8 cellular contexts compared by ENCODE assay signal in the genomic region with DNA sequence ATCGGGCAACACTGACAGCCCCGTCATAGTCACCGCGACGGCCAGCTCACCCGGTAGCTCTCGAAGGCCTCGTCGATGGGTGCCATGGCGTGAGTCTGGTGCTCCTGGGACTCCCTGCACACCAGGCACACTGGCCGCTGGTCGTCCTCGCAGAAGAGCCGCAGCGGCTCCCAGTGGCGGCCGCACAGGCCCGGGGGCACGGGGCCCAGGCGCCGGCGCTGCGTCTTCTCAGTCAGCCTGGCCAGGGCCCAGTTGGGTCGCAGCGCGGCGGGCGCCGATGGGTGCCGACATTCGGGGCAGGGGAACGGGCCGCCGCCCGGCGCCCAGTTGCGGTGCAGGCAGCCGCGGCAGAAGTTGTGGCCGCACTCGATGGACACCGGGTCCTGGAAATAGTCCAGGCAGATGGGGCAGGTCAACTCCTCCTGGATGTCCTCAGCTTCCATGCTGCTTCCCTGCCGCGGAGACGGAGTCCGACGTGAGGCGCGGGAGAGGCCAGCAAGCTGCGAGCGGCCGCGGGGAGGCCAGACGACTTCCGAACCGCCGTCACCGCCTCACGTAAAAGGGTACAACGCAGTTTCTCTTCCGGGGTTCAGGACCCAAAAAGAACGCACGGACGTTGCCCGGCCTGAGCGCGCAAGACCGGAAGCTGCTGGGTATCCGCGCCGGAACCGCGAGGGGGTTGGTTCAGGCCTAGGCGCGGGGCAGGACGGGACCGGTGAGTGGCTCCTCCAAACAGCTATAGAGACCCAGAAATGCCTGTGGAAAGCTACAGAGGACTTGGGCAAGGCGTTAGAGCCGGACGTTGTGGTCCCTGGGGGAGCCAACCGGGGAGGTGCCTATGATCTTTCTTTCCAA. TPM values are rescaled to one million over a fixed set of nuclear protein-coding genes. Genes with fewer than 3 reads are reported as not detected.
DNase-seq lines count a peak whose midpoint lies in the region; ATAC-seq, FAIRE-seq and TF ChIP-seq lines count a peak whose summit lies in the region.

TSS of gene TRIM4 (minus strand) at position 572 of the 855 bp plus-strand sequence. CDS start at position 443, 129 bp downstream.

- no peaks in the 10 kb centered on the region for H3K27me3 ChIP-seq in H1 (replicated peaks in 1 of 4; ENCODE audit: control insufficient read depth in 3 of 4, extremely low read depth in 1 of 4, insufficient read depth in 3 of 4, low read length in 3 of 4)

- peaks cover 17% of the 10 kb centered on the region for H3K36me3 Mint-ChIP-seq in mesothelial cell of epicardium

- H3K4me3 ChIP-seq in H1 (ENCODE audit: extremely low read depth in 1 of 4, insufficient read depth in 2 of 4, low read depth in 3 of 4, low read length in 4 of 4), result peak within 1 kb of the TSS in 1 of 4 experiments; percentile 26; a peak in 2 of 8 replicates

- no peak within 1 kb of the TSS for H3K4ac ChIP-seq in H1 (replicated peaks; ENCODE audit: insufficient read length, low read depth, low read length)

- FAIRE-seq in H1 (lab: Jason Lieb, UNC), result no peak

- CTCF ChIA-PET in H1 (lab: Charles Lee; ENCODE audit: partially characterized antibody), result interaction anchor here (0.7 to 11.2 kb wide), 7 partner anchors 10 to 394 kb away, joined by 3 to 241 read pairs (median 4); no protein-coding TSS in a partner anchor

- H3K27ac Mint-ChIP-seq in mesothelial cell of epicardium, result peak within 1 kb of the TSS; percentile 87

- no peak for TF ChIP-seq EP300 in H1 (IDR thresholded peaks at IDR 0.05; ENCODE audit: borderline replicate concordance in 1 of 2, low read depth in 2 of 2, low read length in 2 of 2)

- no peak within 1 kb of the TSS for H3K23ac ChIP-seq in H1 (ENCODE audit: insufficient read length)

- no peak within 1 kb of the TSS for H2AK5ac ChIP-seq in H1 (ENCODE audit: low read depth, low read length)

- H2BK5ac ChIP-seq in H1 (ENCODE audit: low read depth, low read length), result no peak within 1 kb of the TSS

- peaks cover 0 to 2% (median 0%) of the 10 kb centered on the region in 4 experiments; a peak in 1 of 8 replicates for H3K36me3 ChIP-seq in H1 (ENCODE audit: control insufficient read depth in 2 of 4, insufficient read depth in 4 of 4, low read length in 3 of 4)

- 96% methylated on average over 81 of the region's 81 CpGs; no CpG with 5 or more reads in 1 of the 2 experiments for WGBS in H1 (ENCODE audit: extremely low coverage in 1 of 2, insufficient coverage in 1 of 2, insufficient read length in 1 of 2, insufficient replicate concordance in 2 of 2, low coverage in 1 of 2, low lambda C conversion rate in 2 of 2, missing lambda C conversion rate in 1 of 2), 2 experiments

- H3K18ac ChIP-seq in H1 (ENCODE audit: extremely low read depth, low read length), result no peak within 1 kb of the TSS

- peak; percentile 87 for DNase-seq in CMK (ENCODE audit: low read depth)
- DNase-seq in HPDE6-E6E7 (ENCODE audit: extremely low spot score), result peak; percentile 80
- DNase-seq in NOMO-1 (lab: John Stamatoyannopoulos, UW; ENCODE audit: unreplicated experiment in 2 of 2), result peak; percentile 99 to 100
- peak; percentile 77 to 81 for DNase-seq in activated CD8-positive, alpha-beta memory T cell treated with anti-CD3 and anti-CD28 coated beads for 4 hours (ENCODE audit: low read depth in 2 of 2)
- DNase-seq in H1 (ENCODE audit: low read depth in 1 of 2, low spot score in 2 of 2), result peak in 1 of 2 experiments; percentile 68
- DNase-seq in mesothelial cell of epicardium (ENCODE audit: low spot score in 2 of 2, unreplicated experiment in 2 of 2), result peak; percentile 33 to 61
- peak; percentile 87 to 89 for DNase-seq in stimulated activated CD8-positive, alpha-beta memory T cell treated with anti-CD3 and anti-CD28 coated beads, Interleukin-2, amount 100 ng/mL, for 48 hours (ENCODE audit: low read depth in 2 of 2)

- no peaks in the 10 kb centered on the region; the same call in 1 of the 2 replicates for H3K23me2 ChIP-seq in H1 (ENCODE audit: low read depth, low read length)

- H3K79me2 ChIP-seq in H1 (ENCODE audit: control insufficient read depth in 1 of 2, insufficient read depth in 2 of 2, low read length in 2 of 2), result no peaks in the 10 kb centered on the region

- H2BK15ac ChIP-seq in H1 (ENCODE audit: low read length), result no peak within 1 kb of the TSS

- H3K9me3 ChIP-seq in H1 (ENCODE audit: insufficient read depth in 2 of 2, low read depth in 1 of 2, low read length in 1 of 2), result peaks cover 7 to 24% of the 10 kb centered on the region in 2 experiments; a peak in 2 of 4 replicates

- H3K27ac ChIP-seq in H1 (ENCODE audit: low read depth, low read length), result no peak within 1 kb of the TSS

- ATAC-seq in GM19463 (IDR thresholded peaks at IDR 0.05; ENCODE audit: unreplicated experiment), result peak; percentile 96

- no peak within 1 kb of the TSS for H2AFZ ChIP-seq in H1 (ENCODE audit: low read length)

- no peak within 1 kb of the TSS for H2BK120ac ChIP-seq in H1 (replicated peaks; ENCODE audit: low read depth, low read length)

- no peak within 1 kb of the TSS for H3K56ac ChIP-seq in H1 (replicated peaks; ENCODE audit: insufficient read length, low read depth, low read length)

- POLR2A ChIA-PET in H1 (lab: Charles Lee; ENCODE audit: partially characterized antibody), result interaction anchor here (1.0 to 4.3 kb wide), 4 partner anchors 25 to 148 kb away, joined by 4 to 28 read pairs (median 5); partner anchors contain the start of gene ZKSCAN1

- H3K9me3 Mint-ChIP-seq in mesothelial cell of epicardium, result peaks cover 16% of the 10 kb centered on the region

- no peak within 1 kb of the TSS for H2BK20ac ChIP-seq in H1 (ENCODE audit: low read length)

- peak within 1 kb of the TSS; percentile 74 for H3K4me3 Mint-ChIP-seq in mesothelial cell of epicardium

- peaks cover 11% of the 10 kb centered on the region for H3K4me1 Mint-ChIP-seq in mesothelial cell of epicardium

- peak within 1 kb of the TSS; percentile 89 for H4K8ac ChIP-seq in H1 (ENCODE audit: extremely low read depth, insufficient read depth, low read length)

- no peak within 1 kb of the TSS for H4K5ac ChIP-seq in H1 (ENCODE audit: insufficient read length, low read depth, low read length)

- peak within 1 kb of the TSS in 1 of 2 experiments; percentile 5; a peak in 1 of 4 replicates for H3K4me2 ChIP-seq in H1 (ENCODE audit: insufficient read depth in 1 of 2, low read depth in 2 of 2, low read length in 2 of 2)

- H3K9ac ChIP-seq in H1 (replicated peaks in 1 of 4; ENCODE audit: extremely low read depth in 1 of 4, low read depth in 3 of 4, low read length in 3 of 4), result no peak within 1 kb of the TSS

- TF ChIP-seq RAD21 in H1 (IDR thresholded peaks at IDR 0.05 in 1 of 2, conservative IDR thresholded peaks at IDR 0.05 in 1 of 2; ENCODE audit: low read depth in 2 of 2, low read length in 2 of 2), result no peak

- H3K79me1 ChIP-seq in H1 (ENCODE audit: low read depth, low read length), result no peaks in the 10 kb centered on the region; the same call in none of the 2 replicates

- no peak within 1 kb of the TSS for H4K91ac ChIP-seq in H1 (replicated peaks; ENCODE audit: insufficient read length, low read length)

- H3K27me3 Mint-ChIP-seq in mesothelial cell of epicardium (ENCODE audit: low read depth), result peaks cover 12% of the 10 kb centered on the region

- H2BK12ac ChIP-seq in H1 (ENCODE audit: low read depth, low read length), result no peak within 1 kb of the TSS

- H4K20me1 ChIP-seq in H1 (replicated peaks in 1 of 2; ENCODE audit: control insufficient read depth in 1 of 2, insufficient read depth in 2 of 2, low read length in 2 of 2), result no peaks in the 10 kb centered on the region

- TF ChIP-seq CTCF in H1 (IDR thresholded peaks at IDR 0.05; ENCODE audit: control extremely low read depth in 1 of 3, insufficient read depth in 1 of 3, low read depth in 1 of 3, low read length in 3 of 3) (no peak), mesothelial cell of epicardium (IDR thresholded peaks at IDR 0.05; ENCODE audit: unreplicated experiment) (no peak)

- no peaks in the 10 kb centered on the region for H3K4me1 ChIP-seq in H1 (replicated peaks in 1 of 4; ENCODE audit: control insufficient read depth in 3 of 4, insufficient read depth in 4 of 4, low read length in 3 of 4)

- no peak for TF ChIP-seq POLR2A in H1 (IDR thresholded peaks at IDR 0.05; ENCODE audit: control extremely low read depth in 1 of 2, low read depth in 2 of 2, low read length in 2 of 2)

- no peak within 1 kb of the TSS for H3K14ac ChIP-seq in H1 (ENCODE audit: insufficient read length)

TF ChIP-seq in H1, 55 proteins besides CTCF, POLR2A, EP300 and RAD21 (continues in another document):
- no peak for TF ChIP-seq RBBP5 (IDR thresholded peaks at IDR 0.05; ENCODE audit: borderline replicate concordance, low read depth, low read length)
- no peak for TF ChIP-seq EGR1 (IDR thresholded peaks at IDR 0.05; ENCODE audit: borderline replicate concordance, low read depth, low read length)
- TF ChIP-seq POLR2AphosphoS5 (IDR thresholded peaks at IDR 0.05; ENCODE audit: low read depth, low read length), result no peak
- no peak for TF ChIP-seq E2F6 (IDR thresholded peaks at IDR 0.05)
- TF ChIP-seq SRF (IDR thresholded peaks at IDR 0.05; ENCODE audit: low read depth, low read length), result no peak
- TF ChIP-seq, protein P1, sequence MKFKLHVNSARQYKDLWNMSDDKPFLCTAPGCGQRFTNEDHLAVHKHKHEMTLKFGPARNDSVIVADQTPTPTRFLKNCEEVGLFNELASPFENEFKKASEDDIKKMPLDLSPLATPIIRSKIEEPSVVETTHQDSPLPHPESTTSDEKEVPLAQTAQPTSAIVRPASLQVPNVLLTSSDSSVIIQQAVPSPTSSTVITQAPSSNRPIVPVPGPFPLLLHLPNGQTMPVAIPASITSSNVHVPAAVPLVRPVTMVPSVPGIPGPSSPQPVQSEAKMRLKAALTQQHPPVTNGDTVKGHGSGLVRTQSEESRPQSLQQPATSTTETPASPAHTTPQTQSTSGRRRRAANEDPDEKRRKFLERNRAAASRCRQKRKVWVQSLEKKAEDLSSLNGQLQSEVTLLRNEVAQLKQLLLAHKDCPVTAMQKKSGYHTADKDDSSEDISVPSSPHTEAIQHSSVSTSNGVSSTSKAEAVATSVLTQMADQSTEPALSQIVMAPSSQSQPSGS (IDR thresholded peaks at IDR 0.05; ENCODE audit: low read length), result no peak

RNA-seq across cellular contexts. Expression of gene TRIM4, which starts in this region (rescaled TPM):
- total RNA-seq in H1 (2021; fragmentation: NEBNext Ultra II Directional; extraction: Animal tissue kit (Norgen Biotek cat#: 25700)), result 6.6 and 7.3 TPM in 2 replicates
- polyA plus RNA-seq in H1 (2011; rRNA removed), result 0.02 and 0.03 TPM in 2 replicates
- polyA plus RNA-seq in H1 (2011; cell fraction: cytosol; rRNA removed), result 0.01 TPM
- polyA plus RNA-seq in H1 (2011; cell fraction: nucleus; rRNA removed), result 0.10 TPM
- not detected in 4 replicates for polyA plus RNA-seq in H1 (2012, experiment 1 of 2)
- not detected for polyA plus RNA-seq in H1 (2012, experiment 2 of 2)
- polyA plus RNA-seq in H1 (2013, experiment 1 of 2), result 1.6 TPM
- 1.7 TPM for polyA plus RNA-seq in H1 (2013, experiment 2 of 2)
- 0.06 TPM in 1 of 2 replicates, not detected in the other for polyA minus RNA-seq in H1 (2011; rRNA and poly(A)+ RNA removed)
- not detected for polyA minus RNA-seq in H1 (2011; cell fraction: cytosol; rRNA and poly(A)+ RNA removed)
- polyA minus RNA-seq in H1 (2011; cell fraction: nucleus; rRNA and poly(A)+ RNA removed), result not detected
- total RNA-seq in mesothelial cell of epicardium, result 13.1 to 14.1 TPM (median 13.6 TPM) in 3 replicates
